24 cellular contexts compared by ENCODE assay signal in genomic region chr10:8588135-8588534, GRCh38.
"Had no signal": no experiment of that assay in that cellular context is flagged by ENCODE, and none has a peak within 500 bp of the region (broad histone marks: within the 10 kb centered on the region; RNA-seq: fewer than 3 reads in every experiment).

No MANE protein-coding gene starts in this region.

- H3K36me3 Mint-ChIP-seq: activated naive CD4-positive, alpha-beta T cell treated with anti-CD3 and anti-CD28 coated beads, Interleukin-2, amount 10 ng/mL, durations not matched to agents 7 days and 5 days; activated naive CD8-positive, alpha-beta T cell treated with anti-CD3 and anti-CD28 coated beads for 36 hours; T-cell had no signal

- H3K9me3 Mint-ChIP-seq: activated B cell treated with CpG ODN at 0.5 μM for 24 hours; activated CD4-positive, alpha-beta memory T cell treated with anti-CD3 and anti-CD28 coated beads, Interleukin-2, amount 10 ng/mL, durations not matched to agents 7 days and 5 days; activated naive CD4-positive, alpha-beta T cell treated with anti-CD3 and anti-CD28 coated beads, Interleukin-2, amount 10 ng/mL, durations not matched to agents 7 days and 5 days; activated naive CD8-positive, alpha-beta T cell treated with anti-CD3 and anti-CD28 coated beads for 36 hours; activated T-cell treated with anti-CD3 and anti-CD28 coated beads, Interleukin-2, amount 50 U/mL, for 72 hours; activated T-helper 2 cell treated with anti-CD3 and anti-CD28 coated beads, Interferon-gamma antibody, Interleukin-2, Interleukin-4, amounts not matched to agents 10 μg/mL and 5 μg/mL and 100 μg/mL, durations not matched to agents 14 hours and 24 hours and 36 hours; T-cell had no signal

- H3K4me1 Mint-ChIP-seq: activated B cell treated with CpG ODN at 0.5 μM for 24 hours; activated naive CD4-positive, alpha-beta T cell treated with anti-CD3 and anti-CD28 coated beads, Interleukin-2, amount 10 ng/mL, durations not matched to agents 7 days and 5 days; activated naive CD8-positive, alpha-beta T cell treated with anti-CD3 and anti-CD28 coated beads for 36 hours; T-cell had no signal

- DNase-seq: activated B cell treated with CpG ODN at 0.5 μM for 24 hours; activated CD4-positive, alpha-beta memory T cell treated with anti-CD3 and anti-CD28 coated beads, Interleukin-2, amount 10 ng/mL, durations not matched to agents 7 days and 5 days; activated CD4-positive, alpha-beta T cell treated with anti-CD3 and anti-CD28 coated beads for 1 hour; activated CD4-positive, alpha-beta T cell treated with anti-CD3 and anti-CD28 coated beads, Interleukin-2, amount 50 U/mL, for 1 hour; activated CD8-positive, alpha-beta memory T cell treated with anti-CD3 and anti-CD28 coated beads, Interleukin-2, amount 50 U/mL, for 4 hours; activated gamma-delta T cell treated with Interleukin-2 at 50 U/mL for 16 hours; activated naive CD4-positive, alpha-beta T cell treated with anti-CD3 and anti-CD28 coated beads, Interleukin-2, amount 10 ng/mL, durations not matched to agents 7 days and 5 days; activated naive CD8-positive, alpha-beta T cell treated with anti-CD3 and anti-CD28 coated beads for 36 hours; activated T-cell treated with anti-CD3 and anti-CD28 coated beads, Interleukin-2, amount 50 U/mL, for 72 hours; brain microvascular endothelial cell; MG63; NCI-H1105 treated with DMSO at 0.1 percent for 48 hours; NCI-H146; NCI-H187 treated with DMSO at 0.1 percent for 48 hours; NCI-H2081 treated with DMSO at 0.1 percent for 48 hours; NCI-H446; NCI-H524; PC-9; SHP77 treated with DMSO at 0.1 percent for 48 hours; T-cell; T-helper 2 cell; T1000 had no signal

- H3K4me3 ChIP-seq: cardiac muscle cell, MG63, PC-9 had no signal

- H3K9me3 ChIP-seq: MG63 had no signal

- H3K27me3 ChIP-seq: brain microvascular endothelial cell, MG63 had no signal

- H3K27me3 Mint-ChIP-seq: activated B cell treated with CpG ODN at 0.5 μM for 24 hours had no signal

- H3K27ac Mint-ChIP-seq: activated B cell treated with CpG ODN at 0.5 μM for 24 hours; activated CD4-positive, alpha-beta memory T cell treated with anti-CD3 and anti-CD28 coated beads, Interleukin-2, amount 10 ng/mL, durations not matched to agents 7 days and 5 days; activated naive CD4-positive, alpha-beta T cell treated with anti-CD3 and anti-CD28 coated beads, Interleukin-2, amount 10 ng/mL, durations not matched to agents 7 days and 5 days; activated naive CD8-positive, alpha-beta T cell treated with anti-CD3 and anti-CD28 coated beads for 36 hours; activated T-cell treated with anti-CD3 and anti-CD28 coated beads, Interleukin-2, amount 50 U/mL, for 72 hours; activated T-helper 2 cell treated with anti-CD3 and anti-CD28 coated beads, Interferon-gamma antibody, Interleukin-2, Interleukin-4, amounts not matched to agents 10 μg/mL and 5 μg/mL and 100 μg/mL, durations not matched to agents 14 hours and 24 hours and 36 hours; T-cell had no signal

- H3K27ac ChIP-seq: brain microvascular endothelial cell, cardiac muscle cell, PC-9 had no signal

- ATAC-seq: activated T-cell treated with anti-CD3 and anti-CD28 coated beads, Interleukin-2, amount 50 U/mL, for 72 hours; T-cell had no signal

- H3K4me3 Mint-ChIP-seq: activated B cell treated with CpG ODN at 0.5 μM for 24 hours; activated CD4-positive, alpha-beta memory T cell treated with anti-CD3 and anti-CD28 coated beads, Interleukin-2, amount 10 ng/mL, durations not matched to agents 7 days and 5 days; activated naive CD4-positive, alpha-beta T cell treated with anti-CD3 and anti-CD28 coated beads, Interleukin-2, amount 10 ng/mL, durations not matched to agents 7 days and 5 days; activated naive CD8-positive, alpha-beta T cell treated with anti-CD3 and anti-CD28 coated beads for 36 hours; T-cell had no signal

- H3K36me3 ChIP-seq: brain microvascular endothelial cell, cardiac muscle cell, MG63 had no signal
